ENCODE assay signal across 8 cellular contexts in genomic region chr1:204465469-204466415, GRCh38. TPM values are rescaled to one million over a fixed set of nuclear protein-coding genes. Genes with fewer than 3 reads are reported as not detected.
DNase-seq lines count a peak whose midpoint lies in the region; ATAC-seq and TF ChIP-seq lines count a peak whose summit lies in the region.

No MANE protein-coding gene starts in this region.

- intact Hi-C loops in left ventricle myocardium superior (cut with micrococcal nuclease): no loop called here

- peak; percentile 24 for DNase-seq in OCI-M2 (lab: John Stamatoyannopoulos, UW; ENCODE audit: unreplicated experiment)
- DNase-seq in left ventricle myocardium superior: peak; percentile 40
- no peak for DNase-seq in mesenchymal stem cell
- DNase-seq in AML-193 (lab: John Stamatoyannopoulos, UW): no peak
- no peak for DNase-seq in activated T-cell treated with anti-CD3 and anti-CD28 coated beads, Interleukin-2, amount 50 U/mL, for 48 hours
- DNase-seq in osteoblast (ENCODE audit: insufficient read length, low spot score, missing footprints): no peak

- no peak overlapping the region for H3K23ac ChIP-seq in mesenchymal stem cell (ENCODE audit: low read length in 2 of 2)

- no peaks in the 10 kb centered on the region for H3K9me3 ChIP-seq in mesenchymal stem cell (ENCODE audit: control insufficient read depth, low read length)
- no peaks in the 10 kb centered on the region for H3K9me3 ChIP-seq in osteoblast (ENCODE audit: low read depth, low read length)

- H4K20me1 ChIP-seq in osteoblast (ENCODE audit: insufficient read depth, low read length): no peaks in the 10 kb centered on the region

- no peaks in the 10 kb centered on the region for H3K4me1 ChIP-seq in mesenchymal stem cell (ENCODE audit: control insufficient read depth, insufficient read depth, low read depth, low read length)
- H3K4me1 ChIP-seq in osteoblast (ENCODE audit: insufficient read depth, low read length): no peaks in the 10 kb centered on the region

- no peak overlapping the region for H3K4me3 ChIP-seq in mesenchymal stem cell (ENCODE audit: insufficient read depth in 1 of 2, low read depth in 1 of 2, low read length in 2 of 2)
- H3K4me3 ChIP-seq in osteoblast (ENCODE audit: insufficient read depth, low read length): no peak overlapping the region

- peaks cover 0 to 31% of the 10 kb centered on the region in 2 experiments for H3K27me3 ChIP-seq in mesenchymal stem cell (ENCODE audit: control insufficient read depth in 1 of 2, insufficient read depth in 1 of 2, low read length in 2 of 2)
- peaks cover 45% of the 10 kb centered on the region for H3K27me3 ChIP-seq in osteoblast (ENCODE audit: insufficient read depth, low read length)

- no peak overlapping the region for H3K9ac ChIP-seq in mesenchymal stem cell (ENCODE audit: low read length)

- no peak overlapping the region for H3K14ac ChIP-seq in mesenchymal stem cell (ENCODE audit: low read length in 2 of 2)

- no peak for TF ChIP-seq CTCF in osteoblast (IDR thresholded peaks at IDR 0.05; ENCODE audit: extremely low read depth, low read depth, low read length)

- H3K18ac ChIP-seq in mesenchymal stem cell (ENCODE audit: low read depth in 1 of 2, low read length in 2 of 2): no peak overlapping the region

- H3K27ac ChIP-seq in mesenchymal stem cell (ENCODE audit: low read length, poor library complexity, severe bottlenecking): no peak overlapping the region
- no peak overlapping the region for H3K27ac ChIP-seq in osteoblast (ENCODE audit: low read depth, low read length)

- H2BK120ac ChIP-seq in mesenchymal stem cell (ENCODE audit: low read depth, low read length): no peak overlapping the region

- no peak overlapping the region for H2AK5ac ChIP-seq in mesenchymal stem cell (ENCODE audit: low read length, severe bottlenecking)

- peak; percentile 61 for ATAC-seq in GM18520 (IDR thresholded peaks at IDR 0.05; ENCODE audit: unreplicated experiment)
- peak; percentile 68 for ATAC-seq in HG02588 (IDR thresholded peaks at IDR 0.05; ENCODE audit: unreplicated experiment)
- peak; percentile 44 for ATAC-seq in left ventricle myocardium superior

- H2BK15ac ChIP-seq in mesenchymal stem cell (ENCODE audit: low read depth, poor library complexity, severe bottlenecking): no peak overlapping the region

- no peak overlapping the region for H4K91ac ChIP-seq in mesenchymal stem cell (ENCODE audit: low read length)

- no peak overlapping the region for H2AFZ ChIP-seq in mesenchymal stem cell (ENCODE audit: low read depth, low read length)
- H2AFZ ChIP-seq in osteoblast (ENCODE audit: low read length): no peak overlapping the region

- 70% methylated on average over 17 of the region's 19 CpGs for WGBS in mesenchymal stem cell

- H3K79me1 ChIP-seq in mesenchymal stem cell (replicated peaks; ENCODE audit: low read length, poor library complexity, severe bottlenecking): no peaks in the 10 kb centered on the region

- H3K36me3 ChIP-seq in mesenchymal stem cell (ENCODE audit: control insufficient read depth in 1 of 2, insufficient read depth in 2 of 2, low read depth in 1 of 2, low read length in 2 of 2): peaks cover 0 to 20% of the 10 kb centered on the region in 2 experiments
- no peaks in the 10 kb centered on the region for H3K36me3 ChIP-seq in osteoblast (ENCODE audit: insufficient read depth, low read length)

- no peak overlapping the region for H3K4me2 ChIP-seq in mesenchymal stem cell (ENCODE audit: low read length, poor library complexity, severe bottlenecking)
- H3K4me2 ChIP-seq in osteoblast (ENCODE audit: insufficient read depth, low read length): no peak overlapping the region

- H3K79me2 ChIP-seq in osteoblast (ENCODE audit: insufficient read depth, low read length): no peaks in the 10 kb centered on the region

- H2BK5ac ChIP-seq in mesenchymal stem cell (ENCODE audit: low read depth, low read length, poor library complexity, severe bottlenecking): no peak overlapping the region

- H4K8ac ChIP-seq in mesenchymal stem cell (ENCODE audit: low read length): no peak overlapping the region

- H3K4ac ChIP-seq in mesenchymal stem cell (ENCODE audit: low read depth in 1 of 2, low read length in 2 of 2): no peak overlapping the region

- H2BK12ac ChIP-seq in mesenchymal stem cell (ENCODE audit: low read length in 2 of 2): no peak overlapping the region

RNA-seq across cellular contexts. Expression of gene PIK3C2B, which starts 28.9 kb away (rescaled TPM):
- total RNA-seq in left ventricle myocardium superior (23.6 TPM), osteoblast (0.36 and 2.1 TPM in 2 replicates)
- 3.7 TPM for polyA plus RNA-seq in mesenchymal stem cell (2013, experiment 1 of 2)
- polyA plus RNA-seq in mesenchymal stem cell (2013, experiment 2 of 2): 3.8 TPM

RNA-seq across cellular contexts. Expression of gene MDM4, which starts 50.5 kb away (rescaled TPM):
- total RNA-seq in left ventricle myocardium superior (30.1 TPM), osteoblast (40.2 and 47.7 TPM in 2 replicates)
- polyA plus RNA-seq in mesenchymal stem cell (2013, experiment 1 of 2): 10.6 TPM
- 9.5 TPM for polyA plus RNA-seq in mesenchymal stem cell (2013, experiment 2 of 2)

RNA-seq across cellular contexts. Expression of gene PPP1R15B, which starts 54.1 kb away (rescaled TPM):
- total RNA-seq in left ventricle myocardium superior: 20.8 TPM
- 19.9 TPM for polyA plus RNA-seq in mesenchymal stem cell (2013, experiment 1 of 2)
- polyA plus RNA-seq in mesenchymal stem cell (2013, experiment 2 of 2): 19.0 TPM
- total RNA-seq in osteoblast: 21.5 and 23.9 TPM in 2 replicates

Comparison
In these comparisons a context has a peak if more than half of its experiments do, and no peak if none do; other contexts are left out.
1. DNase-seq: peak in OCI-M2 (single experiment) and left ventricle myocardium superior (single experiment); none in mesenchymal stem cell (single experiment), AML-193 (0 of 2), activated T-cell treated with anti-CD3 and anti-CD28 coated beads, Interleukin-2, amount 50 U/mL, for 48 hours (0 of 2) and osteoblast (single experiment).
2. Peak in every context shown above with its lines, with median percentiles within 50 percentile points of each other: ATAC-seq.